10 cellular contexts compared by ENCODE assay signal in genomic region chr2:3001595-3002184, GRCh38.
DNase-seq lines count a peak whose midpoint lies in the region; ATAC-seq, FAIRE-seq and TF ChIP-seq lines count a peak whose summit lies in the region.
"Had no signal": no experiment of that assay in that cellular context is flagged by ENCODE, and none has a peak within 500 bp of the region (broad histone marks: within the 10 kb centered on the region; RNA-seq: fewer than 3 reads in every experiment).

No MANE protein-coding gene starts in this region.

- TF ChIP-seq CTCF in fibroblast of the aortic adventitia (IDR thresholded peaks at IDR 0.05; ENCODE audit: insufficient read depth, low read length), result no peak

- no peaks in the 10 kb centered on the region for H3K36me3 ChIP-seq in small intestine (ENCODE audit: control insufficient read depth in 2 of 2, insufficient read depth in 2 of 2, low read length in 2 of 2)
- H3K36me3 ChIP-seq: spleen had no signal

- ATAC-seq in HG03159 (IDR thresholded peaks at IDR 0.05; ENCODE audit: unreplicated experiment), result no peak

- H3K27ac ChIP-seq in small intestine (ENCODE audit: low read depth in 1 of 2, low read length in 1 of 2), result no peak overlapping the region
- H3K27ac ChIP-seq: epithelial cell of prostate, spleen had no signal

- no peak for FAIRE-seq in small intestine (lab: Jason Lieb, UNC)

- DNase-seq in NCI-H2107 treated with DMSO at 0.1 percent for 48 hours (lab: John Stamatoyannopoulos, UW; ENCODE audit: unreplicated experiment) (peak; percentile 29), NCI-H2107 (lab: John Stamatoyannopoulos, UW) (no peak), NCI-H146 (lab: John Stamatoyannopoulos, UW) (peak; percentile 53), fibroblast of the aortic adventitia (ENCODE audit: low read depth) (peak; percentile 0), small intestine (peak; percentile 40)
- no peak for DNase-seq in activated CD4-positive, alpha-beta T cell treated with anti-CD3 and anti-CD28 coated beads for 4 hours
- no peak for DNase-seq in activated CD8-positive, alpha-beta memory T cell treated with anti-CD3 and anti-CD28 coated beads for 24 hours
- DNase-seq: spleen had no signal

- H3K4me3 ChIP-seq in fibroblast of the aortic adventitia (ENCODE audit: low read depth, low read length), result no peak overlapping the region
- H3K4me3 ChIP-seq in small intestine (ENCODE audit: low read depth in 1 of 2, low read length in 2 of 2), result no peak overlapping the region
- H3K4me3 ChIP-seq: spleen had no signal

- H3K4me1 ChIP-seq in small intestine (ENCODE audit: control insufficient read depth in 2 of 2, insufficient read depth in 1 of 2, low read depth in 1 of 2, low read length in 1 of 2), result no peaks in the 10 kb centered on the region

- 39 to 40% (median 40%) methylated on average over 13 of the region's 13 CpGs for WGBS in small intestine, 3 donors

- no peaks in the 10 kb centered on the region for H3K9me3 ChIP-seq in small intestine (ENCODE audit: control insufficient read depth, low read depth)
- H3K9me3 ChIP-seq: spleen had no signal

- H3K27me3 ChIP-seq in small intestine (ENCODE audit: control insufficient read depth in 2 of 2, insufficient read depth in 2 of 2, low read length in 2 of 2), result no peaks in the 10 kb centered on the region

Comparison
In these comparisons a context has a peak if more than half of its experiments do, and no peak if none do; other contexts are left out.
1. DNase-seq: peak in NCI-H2107 treated with DMSO at 0.1 percent for 48 hours (single experiment), NCI-H146 (single experiment), fibroblast of the aortic adventitia (single experiment) and small intestine (single experiment); none in NCI-H2107 (single experiment), activated CD4-positive, alpha-beta T cell treated with anti-CD3 and anti-CD28 coated beads for 4 hours (0 of 2) and activated CD8-positive, alpha-beta memory T cell treated with anti-CD3 and anti-CD28 coated beads for 24 hours (single experiment).